Comparison of ENCODE assay signal across 13 cellular contexts in genomic region chr11:86099727-86100320, GRCh38. TPM values are rescaled to one million over a fixed set of nuclear protein-coding genes. Genes with fewer than 3 reads are reported as not detected.
A peak's percentile ranks its signal among the peaks of the same experiment; 100 is the strongest.
DNase-seq lines count a peak whose midpoint lies in the region; ATAC-seq and TF ChIP-seq lines count a peak whose summit lies in the region.
"Had no signal": no experiment of that assay in that cellular context is flagged by ENCODE, and none has a peak within 500 bp of the region (broad histone marks: within the 10 kb centered on the region; RNA-seq: fewer than 3 reads in every experiment).

No MANE protein-coding gene starts in this region.

- TF ChIP-seq POLR2A in Peyer's patch (IDR thresholded peaks at IDR 0.05) (no peak), transverse colon (IDR thresholded peaks at IDR 0.05) (no peak)

- intact Hi-C loops in transverse colon (cut with DNase I; ENCODE audit: low total_unique reads), result no loop called here

- no peak overlapping the region for H3K27ac Mint-ChIP-seq in activated naive CD8-positive, alpha-beta T cell treated with anti-CD3 and anti-CD28 coated beads, Interleukin-2, amount 50 U/mL, for 24 hours
- H3K27ac Mint-ChIP-seq in activated naive CD8-positive, alpha-beta T cell treated with anti-CD3 and anti-CD28 coated beads for 36 hours, result no peak overlapping the region

- 76 to 78% methylated on average over 6 of the region's 6 CpGs for WGBS in transverse colon (ENCODE audit: low coverage in 1 of 2), 2 donors

- H3K27me3 ChIP-seq in Peyer's patch, result no peaks in the 10 kb centered on the region
- no peaks in the 10 kb centered on the region for H3K27me3 ChIP-seq in transverse colon
- no peaks in the 10 kb centered on the region for H3K27me3 ChIP-seq in brain microvascular endothelial cell (replicated peaks)
- H3K27me3 ChIP-seq: BE2C had no signal

- no peak overlapping the region for H3K4me3 ChIP-seq in Peyer's patch
- H3K4me3 ChIP-seq in transverse colon, result no peak overlapping the region
- H3K4me3 ChIP-seq in brain microvascular endothelial cell (ENCODE audit: low read depth, low read length), result no peak overlapping the region

- no peaks in the 10 kb centered on the region for H3K9me3 Mint-ChIP-seq in activated naive CD8-positive, alpha-beta T cell treated with anti-CD3 and anti-CD28 coated beads, Interleukin-2, amount 50 U/mL, for 24 hours
- no peaks in the 10 kb centered on the region for H3K9me3 Mint-ChIP-seq in activated naive CD8-positive, alpha-beta T cell treated with anti-CD3 and anti-CD28 coated beads for 36 hours

- peak; percentile 54 for ATAC-seq in activated naive CD8-positive, alpha-beta T cell treated with anti-CD3 and anti-CD28 coated beads, Interleukin-2, amount 50 U/mL, for 24 hours
- ATAC-seq: HCT116 had no signal

- no peak for TF ChIP-seq EP300 in transverse colon (IDR thresholded peaks at IDR 0.05; ENCODE audit: low read depth)

- H3K36me3 Mint-ChIP-seq in activated naive CD8-positive, alpha-beta T cell treated with anti-CD3 and anti-CD28 coated beads, Interleukin-2, amount 50 U/mL, for 24 hours (ENCODE audit: low read depth), result no peaks in the 10 kb centered on the region
- no peaks in the 10 kb centered on the region for H3K36me3 Mint-ChIP-seq in activated naive CD8-positive, alpha-beta T cell treated with anti-CD3 and anti-CD28 coated beads for 36 hours

- H3K36me3 ChIP-seq in Peyer's patch, result no peaks in the 10 kb centered on the region
- no peaks in the 10 kb centered on the region for H3K36me3 ChIP-seq in transverse colon
- no peaks in the 10 kb centered on the region for H3K36me3 ChIP-seq in brain microvascular endothelial cell (replicated peaks)
- H3K36me3 ChIP-seq: BE2C had no signal

- TF ChIP-seq CTCF in Peyer's patch (IDR thresholded peaks at IDR 0.05) (no peak), transverse colon (IDR thresholded peaks at IDR 0.05) (no peak), brain microvascular endothelial cell (IDR thresholded peaks at IDR 0.05; ENCODE audit: low read depth, low read length, missing control alignments) (no peak)

- H3K4me1 Mint-ChIP-seq in activated naive CD8-positive, alpha-beta T cell treated with anti-CD3 and anti-CD28 coated beads, Interleukin-2, amount 50 U/mL, for 24 hours, result peaks cover 2% of the 10 kb centered on the region
- no peaks in the 10 kb centered on the region for H3K4me1 Mint-ChIP-seq in activated naive CD8-positive, alpha-beta T cell treated with anti-CD3 and anti-CD28 coated beads for 36 hours

- peaks cover 2% of the 10 kb centered on the region for H3K27me3 Mint-ChIP-seq in activated naive CD8-positive, alpha-beta T cell treated with anti-CD3 and anti-CD28 coated beads, Interleukin-2, amount 50 U/mL, for 24 hours
- peaks cover 4% of the 10 kb centered on the region for H3K27me3 Mint-ChIP-seq in activated naive CD8-positive, alpha-beta T cell treated with anti-CD3 and anti-CD28 coated beads for 36 hours

- H3K4me1 ChIP-seq in Peyer's patch (no peaks in the 10 kb centered on the region), transverse colon (no peaks in the 10 kb centered on the region)

- DNase-seq in activated naive CD8-positive, alpha-beta T cell treated with anti-CD3 and anti-CD28 coated beads, Interleukin-2, amount 50 U/mL, for 24 hours, result no peak
- DNase-seq in activated naive CD8-positive, alpha-beta T cell treated with anti-CD3 and anti-CD28 coated beads for 36 hours, result no peak
- peak in 2 of 3 donors; percentile 19 to 64 for DNase-seq in Peyer's patch
- DNase-seq in fibroblast of gingiva (ENCODE audit: low read depth), result peak; percentile 18
- DNase-seq in transverse colon, result peak; percentile 28
- DNase-seq in brain microvascular endothelial cell, result no peak
- DNase-seq in Ammon's horn (ENCODE audit: low spot score), result no peak
- DNase-seq in NCI-H128 (lab: John Stamatoyannopoulos, UW; ENCODE audit: unreplicated experiment), result no peak
- DNase-seq: BE2C; NCI-H1930; nucleus accumbens; stimulated activated CD8-positive, alpha-beta memory T cell treated with anti-CD3 and anti-CD28 coated beads, Interleukin-4, amount 100 ng/mL, for 48 hours had no signal

- H3K4me3 Mint-ChIP-seq in activated naive CD8-positive, alpha-beta T cell treated with anti-CD3 and anti-CD28 coated beads, Interleukin-2, amount 50 U/mL, for 24 hours, result no peak overlapping the region
- no peak overlapping the region for H3K4me3 Mint-ChIP-seq in activated naive CD8-positive, alpha-beta T cell treated with anti-CD3 and anti-CD28 coated beads for 36 hours

- in situ Hi-C loops in transverse colon (cut with MboI; ENCODE audit: low pct_ligation_motif_present in 1 of 4, low pct_unique_long_range_greater_than_20kb in 1 of 4, low sequenced_read_pairs in 3 of 4) (no loop called here), brain microvascular endothelial cell (cut with HindIII; ENCODE audit: low pct_ligation_motif_present, low sequenced_read_pairs) (no loop called here)

- H3K9me3 ChIP-seq in Peyer's patch (no peaks in the 10 kb centered on the region), transverse colon (no peaks in the 10 kb centered on the region)
- H3K9me3 ChIP-seq: BE2C had no signal

- no peak overlapping the region for H3K27ac ChIP-seq in Peyer's patch
- no peak overlapping the region for H3K27ac ChIP-seq in transverse colon
- H3K27ac ChIP-seq in brain microvascular endothelial cell, result no peak overlapping the region

RNA-seq across cellular contexts. Expression of gene PICALM, which starts 30.9 kb away (rescaled TPM):
- 10 to 100 TPM; 35.8 to 41.1 TPM for total RNA-seq in activated naive CD8-positive, alpha-beta T cell treated with anti-CD3 and anti-CD28 coated beads for 36 hours
- total RNA-seq in Peyer's patch (100 to 1,000 TPM; 201 to 292 (median 237) TPM), transverse colon (100 to 1,000 TPM; 148 to 244 (median 221) TPM)

Comparison
In these comparisons a context has a peak if more than half of its experiments do, and no peak if none do; other contexts are left out.
1. DNase-seq: peak in Peyer's patch (2 of 3), fibroblast of gingiva (single experiment) and transverse colon (single experiment); none in activated naive CD8-positive, alpha-beta T cell treated with anti-CD3 and anti-CD28 coated beads, Interleukin-2, amount 50 U/mL, for 24 hours (single experiment), activated naive CD8-positive, alpha-beta T cell treated with anti-CD3 and anti-CD28 coated beads for 36 hours (single experiment), brain microvascular endothelial cell (single experiment), Ammon's horn (single experiment) and NCI-H128 (single experiment).